In genomic region chr6:107653183-107653580, GRCh38 we compare ENCODE assay signal across 17 cellular contexts.
DNase-seq lines count a peak whose midpoint lies in the region; ATAC-seq and TF ChIP-seq lines count a peak whose summit lies in the region.
"Had no signal": no experiment of that assay in that cellular context is flagged by ENCODE, and none has a peak within 500 bp of the region (broad histone marks: within the 10 kb centered on the region; RNA-seq: fewer than 3 reads in every experiment).

No MANE protein-coding gene starts in this region.

- H3K4me3 Mint-ChIP-seq in glutamatergic neuron (ENCODE audit: unreplicated experiment), result no peak overlapping the region
- H3K4me3 Mint-ChIP-seq in CD4-positive, alpha-beta T cell, result no peak overlapping the region
- H3K4me3 Mint-ChIP-seq: activated CD8-positive, alpha-beta T cell treated with anti-CD3 and anti-CD28 coated beads, Interleukin-2, amount 10 ng/mL, durations not matched to agents 7 days and 5 days had no signal

- H3K27ac ChIP-seq in BLaER1 treated with 17β-estradiol and CSF1 and Interleukin-3, amounts not matched to agents 10 nM and 100 nM, result peak overlapping the region in 5 of 11 experiments; percentile 12 to 71 (median 38); a peak in 9 of 22 replicates
- no peak overlapping the region for H3K27ac ChIP-seq in CD4-positive, alpha-beta T cell (ENCODE audit: low read depth, low read length)
- H3K27ac ChIP-seq: HL-60, skin epidermis, thoracic aorta had no signal

- peak overlapping the region in 6 of 11 experiments; percentile 14 to 87 (median 70); a peak in 11 of 22 replicates for H3K4me2 ChIP-seq in BLaER1 treated with 17β-estradiol and CSF1 and Interleukin-3, amounts not matched to agents 10 nM and 100 nM

- POLR2A ChIA-PET in CD4-positive, alpha-beta T cell (lab: Charles Lee), result no interaction called here

- CTCF ChIA-PET in CD4-positive, alpha-beta T cell (lab: Charles Lee), result no interaction called here

- H3K9ac ChIP-seq in BLaER1 treated with 17β-estradiol and CSF1 and Interleukin-3, amounts not matched to agents 10 nM and 100 nM, result peak overlapping the region in 1 of 11 experiments; percentile 38; a peak in 1 of 22 replicates

- H3K36me3 Mint-ChIP-seq in glutamatergic neuron (ENCODE audit: unreplicated experiment), result peaks cover 10% of the 10 kb centered on the region
- no peaks in the 10 kb centered on the region for H3K36me3 Mint-ChIP-seq in CD4-positive, alpha-beta T cell (ENCODE audit: low read depth)

- no peaks in the 10 kb centered on the region for H3K36me3 ChIP-seq in BLaER1 treated with 17β-estradiol and CSF1 and Interleukin-3, amounts not matched to agents 10 nM and 100 nM
- H3K36me3 ChIP-seq: thoracic aorta had no signal

- peaks cover 19% of the 10 kb centered on the region for H3K4me1 Mint-ChIP-seq in glutamatergic neuron (ENCODE audit: low read depth, unreplicated experiment)
- peaks cover 28% of the 10 kb centered on the region for H3K4me1 Mint-ChIP-seq in CD4-positive, alpha-beta T cell (ENCODE audit: low read depth)

- peaks cover 4% of the 10 kb centered on the region for H3K9me3 Mint-ChIP-seq in glutamatergic neuron (ENCODE audit: unreplicated experiment)
- H3K9me3 Mint-ChIP-seq in CD4-positive, alpha-beta T cell, result no peaks in the 10 kb centered on the region

- DNase-seq in NCI-H1092 treated with DMSO at 0.1 percent for 48 hours (lab: John Stamatoyannopoulos, UW) (peak; percentile 83), NCI-H748 (lab: John Stamatoyannopoulos, UW; ENCODE audit: unreplicated experiment) (peak; percentile 91), glutamatergic neuron (peak; percentile 52), NCI-H2029 treated with DMSO at 0.1 percent for 48 hours (lab: John Stamatoyannopoulos, UW) (no peak), GM10266 (ENCODE audit: extremely low spot score) (no peak)
- no peak for DNase-seq in CD4-positive, alpha-beta T cell
- DNase-seq in activated naive CD4-positive, alpha-beta T cell treated with anti-CD3 and anti-CD28 coated beads, Interleukin-2, amount 50 U/mL, for 16 hours, result no peak
- DNase-seq: activated CD8-positive, alpha-beta T cell treated with anti-CD3 and anti-CD28 coated beads, Interleukin-2, amount 10 ng/mL, durations not matched to agents 7 days and 5 days; Calu3; GOT3; KBM-7; NCI-H146; stimulated activated CD4-positive, alpha-beta T cell treated with anti-CD3 and anti-CD28 coated beads, Interleukin-4, amount 100 ng/mL, for 4 hours had no signal

- peaks cover 18 to 87% (median 55%) of the 10 kb centered on the region in 10 experiments for H3K4me1 ChIP-seq in BLaER1 treated with 17β-estradiol and CSF1 and Interleukin-3, amounts not matched to agents 10 nM and 100 nM

- H3K4me3 ChIP-seq in BLaER1 treated with 17β-estradiol and CSF1 and Interleukin-3, amounts not matched to agents 10 nM and 100 nM, result no peak overlapping the region
- H3K4me3 ChIP-seq: skin epidermis, thoracic aorta had no signal

- no peak for ATAC-seq in CD4-positive, alpha-beta T cell (ENCODE audit: poor library complexity)
- ATAC-seq: activated CD8-positive, alpha-beta T cell treated with anti-CD3 and anti-CD28 coated beads, Interleukin-2, amount 10 ng/mL, durations not matched to agents 7 days and 5 days had no signal

- TF ChIP-seq CTCF in glutamatergic neuron (IDR thresholded peaks at IDR 0.05; ENCODE audit: partially characterized antibody, unreplicated experiment) (no peak), GM10266 (IDR thresholded peaks at IDR 0.05; ENCODE audit: control insufficient read depth, insufficient read depth, low read depth, missing control alignments) (no peak)
- no peak for TF ChIP-seq CTCF in CD4-positive, alpha-beta T cell (IDR thresholded peaks at IDR 0.05)

- intact Hi-C loops in CD4-positive, alpha-beta T cell (cut with DNase I, micrococcal nuclease), result no loop called here

- H3K9me3 ChIP-seq in BLaER1 treated with 17β-estradiol and CSF1 and Interleukin-3, amounts not matched to agents 10 nM and 100 nM (replicated peaks in 1 of 11), result peaks cover 5 to 19% (median 15%) of the 10 kb centered on the region in 11 experiments; a peak in 20 of 22 replicates
- no peaks in the 10 kb centered on the region for H3K9me3 ChIP-seq in CD4-positive, alpha-beta T cell (ENCODE audit: control insufficient read depth, low read length)
- H3K9me3 ChIP-seq: thoracic aorta had no signal

- H3K27me3 ChIP-seq in BLaER1 treated with 17β-estradiol and CSF1 and Interleukin-3, amounts not matched to agents 10 nM and 100 nM, result no peaks in the 10 kb centered on the region
- no peaks in the 10 kb centered on the region for H3K27me3 ChIP-seq in CD4-positive, alpha-beta T cell (ENCODE audit: control insufficient read depth, insufficient read depth, low read length)

- no peaks in the 10 kb centered on the region for H4K20me1 ChIP-seq in BLaER1 treated with 17β-estradiol and CSF1 and Interleukin-3, amounts not matched to agents 10 nM and 100 nM

- no peaks in the 10 kb centered on the region for H3K27me3 Mint-ChIP-seq in glutamatergic neuron (ENCODE audit: unreplicated experiment)
- peaks cover 6% of the 10 kb centered on the region for H3K27me3 Mint-ChIP-seq in CD4-positive, alpha-beta T cell

- H3K27ac Mint-ChIP-seq in glutamatergic neuron (ENCODE audit: unreplicated experiment), result peak overlapping the region; percentile 39
- no peak overlapping the region for H3K27ac Mint-ChIP-seq in CD4-positive, alpha-beta T cell
- H3K27ac Mint-ChIP-seq: activated CD8-positive, alpha-beta T cell treated with anti-CD3 and anti-CD28 coated beads, Interleukin-2, amount 10 ng/mL, durations not matched to agents 7 days and 5 days had no signal

Comparison
In these comparisons a context has a peak if more than half of its experiments do, and no peak if none do; other contexts are left out.
1. DNase-seq: peak in NCI-H1092 treated with DMSO at 0.1 percent for 48 hours (single experiment), NCI-H748 (single experiment) and glutamatergic neuron (single experiment); none in CD4-positive, alpha-beta T cell (0 of 10), NCI-H2029 treated with DMSO at 0.1 percent for 48 hours (single experiment), activated naive CD4-positive, alpha-beta T cell treated with anti-CD3 and anti-CD28 coated beads, Interleukin-2, amount 50 U/mL, for 16 hours (single experiment) and GM10266 (single experiment).